In the genomic region with DNA sequence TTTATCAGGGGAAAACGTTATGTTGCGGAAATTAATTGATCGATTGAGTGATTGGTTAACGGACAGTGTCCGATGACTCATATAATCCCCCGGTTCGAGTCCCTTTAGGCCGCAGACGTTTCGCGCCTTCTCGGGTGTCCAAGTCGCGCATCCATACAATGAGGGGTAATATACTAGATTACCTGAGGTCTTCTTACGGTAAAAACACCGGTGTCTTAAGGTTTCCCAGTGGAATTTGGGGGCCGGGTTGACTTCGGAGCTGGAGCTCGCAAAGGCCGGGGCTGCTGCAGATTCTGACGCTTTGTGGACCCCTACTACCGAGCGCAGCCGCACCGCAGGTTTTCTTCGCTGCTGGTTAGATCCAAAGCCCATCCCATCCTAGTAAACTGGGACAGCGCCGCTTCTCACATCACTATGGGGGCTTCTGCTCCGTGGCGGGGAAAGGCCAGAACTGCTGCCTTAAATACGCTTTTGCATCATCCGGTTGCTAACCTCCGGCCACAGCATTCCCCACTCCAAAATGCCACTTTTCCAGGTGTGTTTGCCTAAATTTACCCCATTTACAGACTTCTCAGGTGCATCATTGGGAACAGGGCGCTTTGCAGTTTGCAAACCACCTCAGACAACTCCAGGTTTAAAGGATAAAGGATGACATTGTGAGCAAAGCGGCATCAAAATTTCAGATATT, we compare ENCODE assay signal across 7 cellular contexts.
A peak's percentile ranks its signal among the peaks of the same experiment; 100 is the strongest.
DNase-seq lines count a peak whose midpoint lies in the region; ATAC-seq and TF ChIP-seq lines count a peak whose summit lies in the region.

No MANE protein-coding gene starts in this region.

- H3K27ac ChIP-seq in HUES6 (ENCODE audit: low read depth, low read length) (peak overlapping the region; percentile 44; the same call in 1 of the 2 replicates), iPS-20b (ENCODE audit: low read length) (peak overlapping the region; percentile 15), skin epidermis (peak overlapping the region in 20 of 21 experiments; percentile 4 to 95 (median 88))

- TF ChIP-seq CTCF in astrocyte of the cerebellum (IDR thresholded peaks at IDR 0.05; ENCODE audit: low read depth, low read length, missing control alignments) = no peak

- in situ Hi-C loops in astrocyte of the cerebellum (cut with HindIII; ENCODE audit: low sequenced_read_pairs) = no loop called here

- DNase-seq in RKO (ENCODE audit: low spot score) (peak; percentile 45), astrocyte of the cerebellum (ENCODE audit: low read depth) (no peak)

- H3K4me3 ChIP-seq in GM08714 (ENCODE audit: low read length) = peak overlapping the region; percentile 89
- H3K4me3 ChIP-seq in HUES6 (ENCODE audit: low read depth, low read length) = peak overlapping the region; percentile 72
- H3K4me3 ChIP-seq in astrocyte of the cerebellum (ENCODE audit: low read depth, low read length) = peak overlapping the region; percentile 65
- H3K4me3 ChIP-seq in iPS-20b (ENCODE audit: low read length) = peak overlapping the region; percentile 90
- H3K4me3 ChIP-seq in skin epidermis = peak overlapping the region; percentile 64 to 90 (median 76)

- no peaks in the 10 kb centered on the region for H3K27me3 ChIP-seq in HUES6 (ENCODE audit: control insufficient read depth, insufficient read depth, low read length)
- no peaks in the 10 kb centered on the region for H3K27me3 ChIP-seq in iPS-20b (ENCODE audit: insufficient read depth, low read length)

- H3K36me3 ChIP-seq in HUES6 (ENCODE audit: control insufficient read depth, insufficient read depth, low read length) = peaks cover 17% of the 10 kb centered on the region
- H3K36me3 ChIP-seq in iPS-20b (ENCODE audit: insufficient read depth, low read depth, low read length) = peaks cover 20% of the 10 kb centered on the region

- H3K9me3 ChIP-seq in HUES6 (ENCODE audit: control insufficient read depth, insufficient read depth, low read depth, low read length) = 0 out of 2 replicates have a peak, but pooled peaks cover under 1% of the 10 kb centered on the region
- no peaks in the 10 kb centered on the region for H3K9me3 ChIP-seq in iPS-20b (ENCODE audit: insufficient read depth, low read depth, low read length)

- H3K4me1 ChIP-seq in HUES6 (ENCODE audit: control insufficient read depth, insufficient read depth, low read length) = peaks cover 34% of the 10 kb centered on the region
- H3K4me1 ChIP-seq in iPS-20b (ENCODE audit: insufficient read depth, low read length) = peaks cover 28% of the 10 kb centered on the region

- H3K9ac ChIP-seq in HUES6 (ENCODE audit: low read length) (peak overlapping the region; percentile 86), iPS-20b (ENCODE audit: low read depth, low read length) (peak overlapping the region; percentile 98)

- ATAC-seq in GM19023 (IDR thresholded peaks at IDR 0.05; ENCODE audit: unreplicated experiment) = no peak

Comparison
In these comparisons a context has a peak if more than half of its experiments do, and no peak if none do; other contexts are left out.
1. H3K27ac ChIP-seq: peak in every context shown above with its lines; median percentile 88 in skin epidermis; 44 in HUES6; 15 in iPS-20b.